Comparison of ENCODE assay signal across 10 cellular contexts in the genomic region with DNA sequence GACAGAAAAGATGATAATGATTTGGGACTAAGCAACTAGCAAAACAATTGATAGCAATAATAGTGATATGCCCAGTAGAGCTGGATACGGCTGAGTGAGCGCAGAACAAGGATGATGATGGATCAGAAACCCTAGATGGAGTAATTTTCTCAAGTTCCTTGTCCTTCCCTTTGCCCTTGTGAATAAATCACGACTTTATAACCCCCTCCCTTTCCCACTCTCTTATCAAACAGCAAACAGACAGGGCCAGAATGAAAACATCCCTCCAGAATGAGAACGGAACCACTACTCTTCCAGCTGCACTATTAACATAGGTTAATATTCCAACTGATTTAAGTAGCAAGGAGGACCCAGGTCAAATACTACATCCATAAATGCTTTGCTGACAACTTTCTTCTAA. TPM values are rescaled to one million over a fixed set of nuclear protein-coding genes. Genes with fewer than 3 reads are reported as not detected.
DNase-seq lines count a peak whose midpoint lies in the region; ATAC-seq and TF ChIP-seq lines count a peak whose summit lies in the region.
"Had no signal": no experiment of that assay in that cellular context is flagged by ENCODE, and none has a peak within 500 bp of the region (broad histone marks: within the 10 kb centered on the region; RNA-seq: fewer than 3 reads in every experiment).

No MANE protein-coding gene starts in this region.

- H3K4me3 Mint-ChIP-seq in CD8-positive, alpha-beta memory T cell: peak overlapping the region; percentile 93 to 97 (median 93)
- peak overlapping the region; percentile 92 for H3K4me3 Mint-ChIP-seq in activated CD8-positive, alpha-beta T cell treated with anti-CD3 and anti-CD28 coated beads, Interleukin-2, amount 10 ng/mL, durations not matched to agents 7 days and 5 days

- no peak for DNase-seq in CD8-positive, alpha-beta memory T cell
- no peak for DNase-seq in IMR-90
- DNase-seq in activated CD8-positive, alpha-beta T cell treated with anti-CD3 and anti-CD28 coated beads, Interleukin-2, amount 10 ng/mL, durations not matched to agents 7 days and 5 days: no peak
- DNase-seq in ACHN: no peak
- DNase-seq in superior temporal gyrus (ENCODE audit: extremely low spot score): no peak
- no peak for DNase-seq in NCI-H2029 treated with DMSO at 0.1 percent for 48 hours (lab: John Stamatoyannopoulos, UW)
- no peak for DNase-seq in trophoblast cell
- DNase-seq: NCI-H1105 had no signal

- H3K9me3 ChIP-seq in CD8-positive, alpha-beta memory T cell (ENCODE audit: low read length): no peaks in the 10 kb centered on the region
- H3K9me3 ChIP-seq in IMR-90 (ENCODE audit: control insufficient read depth, insufficient read depth, low read length) (no peaks in the 10 kb centered on the region), muscle layer of duodenum (ENCODE audit: control insufficient read depth in 1 of 2, low read length in 2 of 2) (no peaks in the 10 kb centered on the region), trophoblast cell (ENCODE audit: insufficient read depth, low read depth, low read length) (no peaks in the 10 kb centered on the region)
- H3K9me3 ChIP-seq: vagina had no signal

- peaks cover 0 to 2% of the 10 kb centered on the region in 2 donors for H3K27me3 Mint-ChIP-seq in CD8-positive, alpha-beta memory T cell
- H3K27me3 Mint-ChIP-seq in activated CD8-positive, alpha-beta T cell treated with anti-CD3 and anti-CD28 coated beads, Interleukin-2, amount 10 ng/mL, durations not matched to agents 7 days and 5 days (ENCODE audit: low read depth): no peaks in the 10 kb centered on the region

- H3K14ac ChIP-seq in IMR-90 (replicated peaks; ENCODE audit: low read depth, low read length) (no peak overlapping the region), trophoblast cell (ENCODE audit: low read length) (no peak overlapping the region)

- H2AFZ ChIP-seq in IMR-90 (replicated peaks; ENCODE audit: low read length, poor library complexity): no peak overlapping the region
- H2AFZ ChIP-seq in trophoblast cell (ENCODE audit: insufficient read depth, low read length, poor library complexity): no peak overlapping the region

- no peaks in the 10 kb centered on the region for H3K36me3 ChIP-seq in CD8-positive, alpha-beta memory T cell (ENCODE audit: insufficient read depth, low read length)
- H3K36me3 ChIP-seq in IMR-90 (ENCODE audit: control insufficient read depth, insufficient read depth, low read length) (no peaks in the 10 kb centered on the region), muscle layer of duodenum (ENCODE audit: control insufficient read depth in 1 of 2, insufficient read depth in 2 of 2, low read length in 2 of 2) (no peaks in the 10 kb centered on the region), trophoblast cell (ENCODE audit: control insufficient read depth in 1 of 2, insufficient read depth in 2 of 2, low read length in 2 of 2) (peaks cover 0 to 4% of the 10 kb centered on the region in 2 experiments)
- H3K36me3 ChIP-seq: vagina had no signal

- no peak for TF ChIP-seq CTCF in IMR-90 (conservative IDR thresholded peaks at IDR 0.05; ENCODE audit: low read depth, low read length)

- peaks cover 31 to 46% (median 40%) of the 10 kb centered on the region in 3 donors for H3K4me1 Mint-ChIP-seq in CD8-positive, alpha-beta memory T cell
- H3K4me1 Mint-ChIP-seq in activated CD8-positive, alpha-beta T cell treated with anti-CD3 and anti-CD28 coated beads, Interleukin-2, amount 10 ng/mL, durations not matched to agents 7 days and 5 days (ENCODE audit: low read depth): peaks cover 48% of the 10 kb centered on the region

- no peaks in the 10 kb centered on the region for H3K9me1 ChIP-seq in IMR-90 (ENCODE audit: insufficient read depth, low read length)

- in situ Hi-C loops in IMR-90 (cut with MboI; ENCODE audit: low sequenced_read_pairs) (no loop called here), ACHN (cut with HindIII; ENCODE audit: low pct_ligation_motif_present, low pct_unique_long_range_greater_than_20kb, low sequenced_read_pairs) (no loop called here)

- no peak overlapping the region for H2AK5ac ChIP-seq in IMR-90 (ENCODE audit: low read depth, low read length)
- no peak overlapping the region for H2AK5ac ChIP-seq in trophoblast cell (ENCODE audit: low read length)

- no peak overlapping the region for H2BK12ac ChIP-seq in trophoblast cell (ENCODE audit: low read length)

- H3K27ac Mint-ChIP-seq in CD8-positive, alpha-beta memory T cell: peak overlapping the region in 4 of 8 donors; percentile 45 to 91 (median 82)
- H3K27ac Mint-ChIP-seq in activated CD8-positive, alpha-beta T cell treated with anti-CD3 and anti-CD28 coated beads, Interleukin-2, amount 10 ng/mL, durations not matched to agents 7 days and 5 days: peak overlapping the region; percentile 94

- no peaks in the 10 kb centered on the region for H4K20me1 ChIP-seq in IMR-90 (ENCODE audit: insufficient read depth, low read length)

- H3K79me2 ChIP-seq in trophoblast cell (ENCODE audit: control insufficient read depth, insufficient read depth, low read length, poor library complexity): no peaks in the 10 kb centered on the region

- H2BK5ac ChIP-seq in IMR-90 (ENCODE audit: low read depth, low read length, poor library complexity, severe bottlenecking): no peak overlapping the region
- no peak overlapping the region for H2BK5ac ChIP-seq in trophoblast cell (ENCODE audit: low read depth, low read length, poor library complexity)

- H3K9me3 Mint-ChIP-seq in CD8-positive, alpha-beta memory T cell: no peaks in the 10 kb centered on the region
- no peaks in the 10 kb centered on the region for H3K9me3 Mint-ChIP-seq in activated CD8-positive, alpha-beta T cell treated with anti-CD3 and anti-CD28 coated beads, Interleukin-2, amount 10 ng/mL, durations not matched to agents 7 days and 5 days (ENCODE audit: insufficient read depth)

- no peak overlapping the region for H4K12ac ChIP-seq in trophoblast cell (ENCODE audit: low read depth, low read length)

- no peak overlapping the region for H2BK120ac ChIP-seq in IMR-90 (ENCODE audit: low read depth, low read length)
- no peak overlapping the region for H2BK120ac ChIP-seq in trophoblast cell (ENCODE audit: insufficient read depth, low read length, poor library complexity)

- peak overlapping the region; percentile 52 for H3K27ac ChIP-seq in CD8-positive, alpha-beta memory T cell (ENCODE audit: low read depth, low read length)
- H3K27ac ChIP-seq in IMR-90 (ENCODE audit: insufficient read depth, low read length) (no peak overlapping the region), muscle layer of duodenum (ENCODE audit: low read length) (no peak overlapping the region), trophoblast cell (ENCODE audit: low read depth, low read length) (no peak overlapping the region)
- H3K27ac ChIP-seq: vagina had no signal

- H2AK9ac ChIP-seq in IMR-90 (replicated peaks; ENCODE audit: low read depth, low read length, poor library complexity): no peak overlapping the region

- H3K9ac ChIP-seq in IMR-90 (ENCODE audit: low read depth, low read length) (no peak overlapping the region), trophoblast cell (ENCODE audit: low read length) (no peak overlapping the region)

- peak overlapping the region; percentile 82 for H3K4me3 ChIP-seq in CD8-positive, alpha-beta memory T cell (ENCODE audit: low read length)
- no peak overlapping the region for H3K4me3 ChIP-seq in IMR-90 (ENCODE audit: insufficient read depth, low read depth, low read length)
- H3K4me3 ChIP-seq in muscle layer of duodenum (ENCODE audit: low read depth in 1 of 2, low read length in 2 of 2): peak overlapping the region; percentile 91 to 98
- no peak overlapping the region for H3K4me3 ChIP-seq in trophoblast cell (ENCODE audit: low read depth, low read length)

- no CpG with 5 or more reads among the region's 4 CpGs for WGBS in IMR-90 (ENCODE audit: extremely low coverage in 2 of 2, insufficient read length in 1 of 2), 2 experiments
- no CpG with 5 or more reads among the region's 4 CpGs for WGBS in trophoblast cell (ENCODE audit: extremely low coverage, insufficient coverage, insufficient read length)

- H4K8ac ChIP-seq in IMR-90 (ENCODE audit: low read depth in 2 of 2, low read length in 2 of 2) (no peak overlapping the region; a peak in 1 of 4 replicates), trophoblast cell (ENCODE audit: low read depth, low read length) (no peak overlapping the region)

- POLR2A ChIA-PET in CD8-positive, alpha-beta memory T cell (lab: Charles Lee): interaction anchor here (4.6 kb wide), 1 partner anchor 37 kb away, joined by 74 read pairs; the partner anchor contains the start of gene BCLAF1
- POLR2A ChIA-PET in IMR-90 (lab: Charles Lee; ENCODE audit: unreplicated experiment): interaction anchor here (1.3 kb wide), 1 partner anchor 9 kb away, joined by 3 read pairs; no protein-coding TSS in a partner anchor
- POLR2A ChIA-PET in activated CD8-positive, alpha-beta T cell treated with anti-CD3 and anti-CD28 coated beads, Interleukin-2, amount 10 ng/mL, durations not matched to agents 7 days and 5 days (lab: Charles Lee): interaction anchor here (1.0 to 7.7 kb wide), 3 partner anchors 15 to 37 kb away, joined by 3 to 140 read pairs (median 5); partner anchors contain the start of gene BCLAF1

- H4K91ac ChIP-seq in IMR-90 (ENCODE audit: insufficient read depth, low read depth, low read length) (no peak overlapping the region), trophoblast cell (ENCODE audit: low read depth, low read length) (no peak overlapping the region)

- H3K4me2 ChIP-seq in IMR-90 (ENCODE audit: low read depth, low read length): peak overlapping the region; percentile 93; the same call in 1 of the 2 replicates
- H3K4me2 ChIP-seq in trophoblast cell (ENCODE audit: low read length): no peak overlapping the region

- CTCF ChIA-PET in CD8-positive, alpha-beta memory T cell (lab: Charles Lee): interaction anchor here (1.1 to 3.6 kb wide), 4 partner anchors 25 to 66 kb away, joined by 4 to 21 read pairs (median 8); partner anchors contain the start of gene BCLAF1
- CTCF ChIA-PET in IMR-90 (lab: Yijun Ruan, JAX): interaction anchor here (0.8 to 1.2 kb wide), 3 partner anchors 37 to 753 kb away, joined by 3 read pairs; no protein-coding TSS in a partner anchor
- CTCF ChIA-PET in activated CD8-positive, alpha-beta T cell treated with anti-CD3 and anti-CD28 coated beads, Interleukin-2, amount 10 ng/mL, durations not matched to agents 7 days and 5 days (lab: Charles Lee): interaction anchor here (0.8 to 6.1 kb wide), 10 partner anchors 9 to 342 kb away, joined by 3 to 32 read pairs (median 7); partner anchors contain the start of gene BCLAF1

- BruUV-seq in IMR-90 (replicated peaks; lab: Mats Ljungman, UMichigan): no TSS peak

- H3K23ac ChIP-seq in IMR-90 (ENCODE audit: low read depth, low read length) (no peak overlapping the region), trophoblast cell (ENCODE audit: low read length) (no peak overlapping the region)

- dilution Hi-C loops in IMR-90 (cut with HindIII; ENCODE audit: low sequenced_read_pairs, unreplicated experiment): no loop called here

- no peak overlapping the region for H3K56ac ChIP-seq in IMR-90 (ENCODE audit: extremely low read depth, insufficient read depth, low read length)

- H3K18ac ChIP-seq in IMR-90 (ENCODE audit: low read depth, low read length) (no peak overlapping the region), trophoblast cell (ENCODE audit: low read length) (no peak overlapping the region)

- TF ChIP-seq POLR2A in IMR-90 (IDR thresholded peaks at IDR 0.05; ENCODE audit: low read depth, low read length): no peak

- H3K36me3 Mint-ChIP-seq in CD8-positive, alpha-beta memory T cell: peaks cover 0 to 10% (median 0%) of the 10 kb centered on the region in 3 donors
- peaks cover 45% of the 10 kb centered on the region for H3K36me3 Mint-ChIP-seq in activated CD8-positive, alpha-beta T cell treated with anti-CD3 and anti-CD28 coated beads, Interleukin-2, amount 10 ng/mL, durations not matched to agents 7 days and 5 days (ENCODE audit: low read depth)

- no peak overlapping the region for H2BK20ac ChIP-seq in IMR-90 (ENCODE audit: low read depth, low read length)

- no peak overlapping the region for H2BK15ac ChIP-seq in IMR-90 (ENCODE audit: low read depth, low read length)

- H3K4ac ChIP-seq in IMR-90 (ENCODE audit: low read depth, low read length) (no peak overlapping the region), trophoblast cell (ENCODE audit: low read depth, low read length) (no peak overlapping the region)

- intact Hi-C loops in IMR-90 (cut with micrococcal nuclease): loop anchor here (5.0 kb wide), 1 partner anchor 296 kb away; no protein-coding TSS in a partner anchor

- no peak for TF ChIP-seq RAD21 in IMR-90 (IDR thresholded peaks at IDR 0.05; ENCODE audit: low read length)

- no peaks in the 10 kb centered on the region for H3K27me3 ChIP-seq in CD8-positive, alpha-beta memory T cell (ENCODE audit: insufficient read depth, low read length, poor library complexity, severe bottlenecking)
- H3K27me3 ChIP-seq in IMR-90 (ENCODE audit: control insufficient read depth, insufficient read depth, low read length) (no peaks in the 10 kb centered on the region), muscle layer of duodenum (ENCODE audit: low read depth, low read length) (no peaks in the 10 kb centered on the region), trophoblast cell (ENCODE audit: insufficient read depth, low read length) (no peaks in the 10 kb centered on the region)
- H3K27me3 ChIP-seq: vagina had no signal

- H3K79me1 ChIP-seq in IMR-90 (ENCODE audit: low read depth in 1 of 2, low read length in 2 of 2) (peaks cover 0 to 8% of the 10 kb centered on the region in 2 experiments; a peak in 2 of 4 replicates), trophoblast cell (ENCODE audit: low read length) (no peaks in the 10 kb centered on the region)

- H4K5ac ChIP-seq in IMR-90 (ENCODE audit: low read depth, low read length): no peak overlapping the region

- H3K4me1 ChIP-seq in CD8-positive, alpha-beta memory T cell (ENCODE audit: insufficient read depth, low read length): peaks cover 19% of the 10 kb centered on the region
- H3K4me1 ChIP-seq in IMR-90 (ENCODE audit: control insufficient read depth, insufficient read depth, low read length) (no peaks in the 10 kb centered on the region), muscle layer of duodenum (ENCODE audit: control insufficient read depth in 1 of 2, insufficient read depth in 2 of 2, low read length in 2 of 2) (peaks cover 0 to 17% of the 10 kb centered on the region in 2 donors), trophoblast cell (ENCODE audit: control insufficient read depth in 1 of 2, insufficient read depth in 2 of 2, low read length in 2 of 2) (peaks cover 0 to 3% of the 10 kb centered on the region in 2 experiments)

- no peak for ATAC-seq in IMR-90 (ENCODE audit: low read depth)
- no peak for ATAC-seq in activated CD8-positive, alpha-beta T cell treated with anti-CD3 and anti-CD28 coated beads, Interleukin-2, amount 10 ng/mL, durations not matched to agents 7 days and 5 days

RNA-seq across cellular contexts. Expression of gene MTFR2, which starts 1.3 kb away (rescaled TPM):
- 10 to 100 TPM; 18.8 to 21.7 TPM for total RNA-seq in CD8-positive, alpha-beta memory T cell
- 0.69 TPM for polyA plus RNA-seq in CD8-positive, alpha-beta memory T cell
- 0.72 and 1.9 TPM in 2 replicates for total RNA-seq in IMR-90 (2012; rRNA removed)
- 6.0 and 7.2 TPM in 2 replicates for polyA plus RNA-seq in IMR-90 (2012; rRNA removed)
- 2.5 and 6.4 TPM in 2 replicates for polyA plus RNA-seq in IMR-90 (2012; cell fraction: cytosol; rRNA removed)
- 1.6 and 4.7 TPM in 2 replicates for polyA plus RNA-seq in IMR-90 (2012; cell fraction: nucleus; rRNA removed; ENCODE audit: low replicate concordance)
- total RNA-seq in activated CD8-positive, alpha-beta T cell treated with anti-CD3 and anti-CD28 coated beads, Interleukin-2, amount 10 ng/mL, durations not matched to agents 7 days and 5 days: 10 to 100 TPM; 27.2 to 27.9 TPM
- polyA plus RNA-seq in trophoblast cell (2013): 12.4 and 12.5 TPM in 2 replicates

RNA-seq across cellular contexts. Expression of gene BCLAF1, which starts 38.3 kb away (rescaled TPM):
- total RNA-seq in CD8-positive, alpha-beta memory T cell: 100 to 1,000 TPM; 247 to 269 TPM
- polyA plus RNA-seq in CD8-positive, alpha-beta memory T cell: 130 TPM
- 141 and 142 TPM in 2 replicates for total RNA-seq in IMR-90 (2012; rRNA removed)
- polyA plus RNA-seq in IMR-90 (2012; rRNA removed): 33.4 and 34.0 TPM in 2 replicates
- polyA plus RNA-seq in IMR-90 (2012; cell fraction: cytosol; rRNA removed): 4.1 and 5.6 TPM in 2 replicates
- polyA plus RNA-seq in IMR-90 (2012; cell fraction: nucleus; rRNA removed; ENCODE audit: low replicate concordance): 4.8 and 57.8 TPM in 2 replicates
- total RNA-seq in activated CD8-positive, alpha-beta T cell treated with anti-CD3 and anti-CD28 coated beads, Interleukin-2, amount 10 ng/mL, durations not matched to agents 7 days and 5 days: 100 to 1,000 TPM; 126 to 133 TPM
- 141 and 143 TPM in 2 replicates for polyA plus RNA-seq in trophoblast cell (2013)

Comparison
In these comparisons a context has a peak if more than half of its experiments do, and no peak if none do; other contexts are left out.
1. H3K4me3 ChIP-seq: peak in CD8-positive, alpha-beta memory T cell (single experiment) and muscle layer of duodenum (2 of 2); none in IMR-90 (single experiment) and trophoblast cell (single experiment).